35 cellular contexts compared by ENCODE assay signal in the genomic region with DNA sequence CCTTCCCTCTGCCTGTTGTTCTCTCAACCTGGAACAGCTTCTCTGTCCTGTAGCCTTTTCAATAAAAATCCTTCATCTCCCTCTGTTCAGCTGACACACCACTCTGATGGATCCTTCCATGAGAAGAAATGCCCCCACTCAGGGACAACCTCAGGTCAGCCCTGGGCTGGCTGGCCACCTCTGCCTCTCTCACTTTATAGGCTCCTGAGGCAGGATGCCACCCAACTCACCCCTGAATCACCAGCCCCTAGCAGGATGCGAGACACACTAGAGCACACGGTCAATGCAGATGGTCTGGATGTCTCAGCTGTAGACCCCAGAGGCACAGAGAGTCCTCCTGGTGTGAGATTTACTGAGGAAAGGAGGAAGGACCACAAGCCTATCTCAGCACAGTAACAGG.
"Had no signal": no experiment of that assay in that cellular context is flagged by ENCODE, and none has a peak within 500 bp of the region (broad histone marks: within the 10 kb centered on the region; RNA-seq: fewer than 3 reads in every experiment).

No MANE protein-coding gene starts in this region.

- H3K9me3 Mint-ChIP-seq: activated B cell treated with CpG ODN at 0.5 μM for 24 hours; activated CD4-positive, alpha-beta memory T cell treated with anti-CD3 and anti-CD28 coated beads, Interleukin-2, amount 10 ng/mL, durations not matched to agents 7 days and 5 days; activated naive CD4-positive, alpha-beta T cell treated with anti-CD3 and anti-CD28 coated beads, Interleukin-2, amount 10 ng/mL, durations not matched to agents 7 days and 5 days; activated naive CD8-positive, alpha-beta T cell treated with anti-CD3 and anti-CD28 coated beads, Interleukin-2, amount 50 U/mL, for 24 hours had no signal

- DNase-seq: activated B cell treated with CpG ODN at 0.5 μM for 24 hours; activated CD4-positive, alpha-beta memory T cell treated with anti-CD3 and anti-CD28 coated beads, Interleukin-2, amount 10 ng/mL, durations not matched to agents 7 days and 5 days; activated CD4-positive, alpha-beta T cell treated with anti-CD3 and anti-CD28 coated beads for 4 hours; activated CD4-positive, alpha-beta T cell treated with anti-CD3 and anti-CD28 coated beads, Interleukin-2, amount 50 U/mL, for 1 hour; activated CD4-positive, CD25-positive, alpha-beta regulatory T cell treated with anti-CD3 and anti-CD28 coated beads, Interleukin-2, amount 50 U/mL, for 72 hours; activated CD8-positive, alpha-beta memory T cell treated with anti-CD3 and anti-CD28 coated beads for 24 hours; activated CD8-positive, alpha-beta memory T cell treated with anti-CD3 and anti-CD28 coated beads, Interleukin-2, amount 10 ng/mL, durations not matched to agents 7 days and 5 days; activated CD8-positive, alpha-beta memory T cell treated with anti-CD3 and anti-CD28 coated beads, Interleukin-2, amount 50 U/mL, for 48 hours; activated effector memory CD4-positive, alpha-beta T cell treated with Interleukin-2 at 50 U/mL for 16 hours; activated naive CD4-positive, alpha-beta T cell treated with anti-CD3 and anti-CD28 coated beads, Interleukin-2, amount 10 ng/mL, durations not matched to agents 7 days and 5 days; activated naive CD8-positive, alpha-beta T cell treated with anti-CD3 and anti-CD28 coated beads, Interleukin-2, amount 50 U/mL, for 24 hours; activated T-cell treated with anti-CD3 and anti-CD28 coated beads, Interleukin-2, amount 50 U/mL, for 48 hours; aorta; brain microvascular endothelial cell; central memory CD4-positive, alpha-beta T cell; Karpas-422; NCI-H1048; NCI-H1436 treated with DMSO at 0.1 percent for 48 hours; NCI-H1694 treated with DMSO at 0.1 percent for 48 hours; NCI-H2029; NCI-H345; NCI-H524 treated with DMSO at 0.1 percent for 48 hours; NCI-H748 treated with DMSO at 0.1 percent for 48 hours; NK-92 treated with Interleukin-12 subunit alpha and Interleukin-12 subunit beta, amount 100 ng/mL, for 24 hours; PC-3; Peyer's patch; RPMI8226; SIG-M5; SW 1271; T-helper 1 cell; T-helper 2 cell; T-helper 9 cell had no signal

- H3K4me1 Mint-ChIP-seq: activated B cell treated with CpG ODN at 0.5 μM for 24 hours; activated CD4-positive, alpha-beta memory T cell treated with anti-CD3 and anti-CD28 coated beads, Interleukin-2, amount 10 ng/mL, durations not matched to agents 7 days and 5 days; activated naive CD4-positive, alpha-beta T cell treated with anti-CD3 and anti-CD28 coated beads, Interleukin-2, amount 10 ng/mL, durations not matched to agents 7 days and 5 days; activated naive CD8-positive, alpha-beta T cell treated with anti-CD3 and anti-CD28 coated beads, Interleukin-2, amount 50 U/mL, for 24 hours had no signal

- H3K4me3 ChIP-seq: Peyer's patch had no signal

- H3K9me3 ChIP-seq: Peyer's patch had no signal

- H3K4me1 ChIP-seq: Peyer's patch had no signal

- H3K27me3 ChIP-seq: brain microvascular endothelial cell, Peyer's patch had no signal

- H3K27ac Mint-ChIP-seq: activated B cell treated with CpG ODN at 0.5 μM for 24 hours; activated CD4-positive, alpha-beta memory T cell treated with anti-CD3 and anti-CD28 coated beads, Interleukin-2, amount 10 ng/mL, durations not matched to agents 7 days and 5 days; activated CD8-positive, alpha-beta memory T cell treated with anti-CD3 and anti-CD28 coated beads, Interleukin-2, amount 10 ng/mL, durations not matched to agents 7 days and 5 days; activated naive CD4-positive, alpha-beta T cell treated with anti-CD3 and anti-CD28 coated beads, Interleukin-2, amount 10 ng/mL, durations not matched to agents 7 days and 5 days; activated naive CD8-positive, alpha-beta T cell; activated naive CD8-positive, alpha-beta T cell treated with anti-CD3 and anti-CD28 coated beads, Interleukin-2, amount 50 U/mL, for 24 hours had no signal

- H3K4me3 Mint-ChIP-seq: activated B cell treated with CpG ODN at 0.5 μM for 24 hours; activated CD4-positive, alpha-beta memory T cell treated with anti-CD3 and anti-CD28 coated beads, Interleukin-2, amount 10 ng/mL, durations not matched to agents 7 days and 5 days; activated CD8-positive, alpha-beta memory T cell treated with anti-CD3 and anti-CD28 coated beads, Interleukin-2, amount 10 ng/mL, durations not matched to agents 7 days and 5 days; activated naive CD4-positive, alpha-beta T cell treated with anti-CD3 and anti-CD28 coated beads, Interleukin-2, amount 10 ng/mL, durations not matched to agents 7 days and 5 days; activated naive CD8-positive, alpha-beta T cell; activated naive CD8-positive, alpha-beta T cell treated with anti-CD3 and anti-CD28 coated beads, Interleukin-2, amount 50 U/mL, for 24 hours had no signal

- ATAC-seq: activated CD8-positive, alpha-beta memory T cell treated with anti-CD3 and anti-CD28 coated beads, Interleukin-2, amount 10 ng/mL, durations not matched to agents 7 days and 5 days; activated naive CD8-positive, alpha-beta T cell treated with anti-CD3 and anti-CD28 coated beads, Interleukin-2, amount 50 U/mL, for 24 hours; PC-3; Right ventricle myocardium inferior had no signal

- H3K27ac ChIP-seq: brain microvascular endothelial cell, Peyer's patch, VCaP had no signal

- H3K36me3 ChIP-seq: brain microvascular endothelial cell, Peyer's patch had no signal

- H3K36me3 Mint-ChIP-seq: activated CD8-positive, alpha-beta memory T cell treated with anti-CD3 and anti-CD28 coated beads, Interleukin-2, amount 10 ng/mL, durations not matched to agents 7 days and 5 days; activated naive CD4-positive, alpha-beta T cell treated with anti-CD3 and anti-CD28 coated beads, Interleukin-2, amount 10 ng/mL, durations not matched to agents 7 days and 5 days; activated naive CD8-positive, alpha-beta T cell had no signal
